Comparison of ENCODE assay signal across 8 cellular contexts in genomic region chr17:17439971-17440843, GRCh38. TPM values are rescaled to one million over a fixed set of nuclear protein-coding genes. Genes with fewer than 3 reads are reported as not detected.
DNase-seq lines count a peak whose midpoint lies in the region; ATAC-seq, FAIRE-seq and TF ChIP-seq lines count a peak whose summit lies in the region.

No MANE protein-coding gene starts in this region.

- TF ChIP-seq POLR2A in testis (IDR thresholded peaks at IDR 0.05) = no peak

- no peak for FAIRE-seq in HTR-8/SVneo (lab: Jason Lieb, UNC)

- intact Hi-C loops in testis (cut with DNase I; ENCODE audit: low total_unique reads) = no loop called here

- no peaks in the 10 kb centered on the region for H3K4me1 ChIP-seq in testis

- TF ChIP-seq CTCF in epithelial cell of proximal tubule (conservative IDR thresholded peaks at IDR 0.05; ENCODE audit: low read depth, low read length) (peak; percentile 71), nephron (IDR thresholded peaks at IDR 0.05; ENCODE audit: unreplicated experiment in 3 of 3) (peak; percentile 37 to 46 (median 45)), testis (IDR thresholded peaks at IDR 0.05) (peak in 2 of 3 experiments; percentile 24 to 40)

- peak in 11 of 14 donors; percentile 12 to 85 (median 59) for DNase-seq in C1 segment of cervical spinal cord (lab: John Stamatoyannopoulos, UW)
- peak; percentile 48 for DNase-seq in HTR-8/SVneo (ENCODE audit: insufficient read length, low spot score)
- peak; percentile 45 for DNase-seq in NOMO-1 treated with DMSO at 0.1 percent for 48 hours (lab: John Stamatoyannopoulos, UW; ENCODE audit: unreplicated experiment)
- DNase-seq in activated CD8-positive, alpha-beta memory T cell treated with anti-CD3 and anti-CD28 coated beads for 48 hours (ENCODE audit: low read depth in 2 of 3, low spot score in 2 of 3) = peak; percentile 48 to 57 (median 57)
- peak; percentile 93 for DNase-seq in epithelial cell of proximal tubule (ENCODE audit: low read depth)
- DNase-seq in testis = peak; percentile 59

- no peaks in the 10 kb centered on the region for H3K36me3 ChIP-seq in testis (ENCODE audit: low read depth, missing control alignments)

- no peaks in the 10 kb centered on the region for H3K9me3 ChIP-seq in testis

- no peaks in the 10 kb centered on the region for H3K36me3 Mint-ChIP-seq in nephron (ENCODE audit: low read depth)

- no peak for ATAC-seq in GM21619 (IDR thresholded peaks at IDR 0.05; ENCODE audit: unreplicated experiment)

- WGBS in testis, 2 donors = 75 to 77% methylated on average over 10 to 11 of the region's 11 CpGs

- peaks cover 11% of the 10 kb centered on the region for H3K4me1 Mint-ChIP-seq in nephron

- no peak overlapping the region for H3K4me3 Mint-ChIP-seq in nephron

- peaks cover under 1% of the 10 kb centered on the region for H3K27me3 Mint-ChIP-seq in nephron (ENCODE audit: low read depth)

- no peaks in the 10 kb centered on the region for H3K9me3 Mint-ChIP-seq in nephron

- no peak overlapping the region for H3K27ac ChIP-seq in testis

- no peak overlapping the region for H3K4me3 ChIP-seq in epithelial cell of proximal tubule (ENCODE audit: low read depth, low read length)
- no peak overlapping the region for H3K4me3 ChIP-seq in testis

- H3K27ac Mint-ChIP-seq in nephron = peak overlapping the region in 1 of 3 experiments; percentile 58

- no peaks in the 10 kb centered on the region for H3K27me3 ChIP-seq in testis

RNA-seq across cellular contexts. Expression of gene MED9, which starts 36.6 kb away (rescaled TPM):
- total RNA-seq in epithelial cell of proximal tubule (11.8 and 14.3 TPM in 2 replicates), testis (10 to 100 TPM; 35.9 to 42.6 TPM)
- 18.8 TPM for polyA plus RNA-seq in testis (ENCODE audit: insufficient read depth, low read depth, low replicate concordance)

RNA-seq across cellular contexts. Expression of gene RASD1, which starts 56.0 kb away (rescaled TPM):
- 1.2 and 1.4 TPM in 2 replicates for total RNA-seq in epithelial cell of proximal tubule
- total RNA-seq in testis = 100 to 1,000 TPM in 1 of 2 donors, 10 to 100 TPM in 1; 99.7 to 129 TPM
- 50.1 TPM for polyA plus RNA-seq in testis (ENCODE audit: insufficient read depth, low read depth, low replicate concordance)

Comparison
In these comparisons a context has a peak if more than half of its experiments do, and no peak if none do; other contexts are left out.
1. RNA of gene RASD1, which starts 56.0 kb away (total RNA-seq): 99.7 to 129 TPM in testis; 1.2 to 1.4 TPM in epithelial cell of proximal tubule; every median in the first group is over 10 times any median in the second.
2. Peak in every context shown above with its lines, with median percentiles within 50 percentile points of each other: DNase-seq and CTCF ChIP-seq.